Comparison of ENCODE assay signal across 1 cellular context in the genomic region with DNA sequence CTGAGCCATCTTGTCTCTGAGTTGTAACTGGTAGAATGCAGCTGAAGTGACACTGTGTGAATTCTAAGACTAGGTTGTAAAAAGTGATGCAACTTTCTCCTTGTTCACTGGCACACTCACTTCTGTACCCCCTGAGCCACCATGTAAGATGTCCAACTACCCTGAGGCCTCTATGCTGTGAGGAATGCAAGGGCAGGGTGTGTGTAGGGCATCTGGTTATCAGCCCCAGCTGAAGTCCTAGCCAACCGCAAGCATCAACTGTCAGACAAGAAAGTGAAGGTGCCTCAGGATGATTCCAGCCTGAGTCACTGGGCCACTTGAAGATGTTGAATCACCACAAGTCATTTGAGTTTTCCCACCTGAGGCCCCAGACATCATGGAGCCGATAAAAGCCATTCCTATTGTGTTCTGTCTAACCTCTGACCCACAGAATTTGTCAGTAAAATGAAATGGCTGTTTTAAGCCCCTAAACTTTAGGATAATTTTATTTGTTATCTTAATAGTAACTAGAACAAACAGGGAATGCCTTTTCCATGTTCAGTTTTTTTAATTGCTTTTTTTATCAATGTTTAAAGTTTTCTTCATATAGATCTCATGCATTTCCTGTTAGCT.
TF ChIP-seq lines count a peak whose summit lies in the region.

No MANE protein-coding gene starts in this region.

TF ChIP-seq in K562, 482 proteins besides CTCF, POLR2A, EP300 and RAD21 (continued from another document and continues in another):
- TF ChIP-seq ZNF318 (IDR thresholded peaks at IDR 0.05; ENCODE audit: borderline replicate concordance in 1 of 2, low read depth in 1 of 2) = peak in 1 of 2 experiments; percentile 95; a peak in 3 of 4 replicates
- TF ChIP-seq PTRF (tag; IDR thresholded peaks at IDR 0.05) = peak; percentile 41; the same call in 1 of the 2 replicates
- peak; percentile 67 to 88 for TF ChIP-seq AFF1 (IDR thresholded peaks at IDR 0.05; ENCODE audit: low read depth in 1 of 2, partially characterized antibody in 2 of 2)
- peak; percentile 64 for TF ChIP-seq TBP (optimal IDR thresholded peaks at IDR 0.05; ENCODE audit: low read depth, low read length)
- TF ChIP-seq, protein P1, sequence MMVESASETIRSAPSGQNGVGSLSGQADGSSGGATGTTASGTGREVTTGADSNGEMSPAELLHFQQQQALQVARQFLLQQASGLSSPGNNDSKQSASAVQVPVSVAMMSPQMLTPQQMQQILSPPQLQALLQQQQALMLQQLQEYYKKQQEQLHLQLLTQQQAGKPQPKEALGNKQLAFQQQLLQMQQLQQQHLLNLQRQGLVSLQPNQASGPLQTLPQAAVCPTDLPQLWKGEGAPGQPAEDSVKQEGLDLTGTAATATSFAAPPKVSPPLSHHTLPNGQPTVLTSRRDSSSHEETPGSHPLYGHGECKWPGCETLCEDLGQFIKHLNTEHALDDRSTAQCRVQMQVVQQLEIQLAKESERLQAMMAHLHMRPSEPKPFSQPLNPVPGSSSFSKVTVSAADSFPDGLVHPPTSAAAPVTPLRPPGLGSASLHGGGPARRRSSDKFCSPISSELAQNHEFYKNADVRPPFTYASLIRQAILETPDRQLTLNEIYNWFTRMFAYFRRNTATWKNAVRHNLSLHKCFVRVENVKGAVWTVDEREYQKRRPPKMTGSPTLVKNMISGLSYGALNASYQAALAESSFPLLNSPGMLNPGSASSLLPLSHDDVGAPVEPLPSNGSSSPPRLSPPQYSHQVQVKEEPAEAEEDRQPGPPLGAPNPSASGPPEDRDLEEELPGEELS (CRISPR knock-in tag; IDR thresholded peaks at IDR 0.05; ENCODE audit: borderline replicate concordance) = no peak
- TF ChIP-seq ZNF311 (CRISPR knock-in tag; IDR thresholded peaks at IDR 0.05) = no peak
- peak; percentile 70 for TF ChIP-seq ZNF324 (CRISPR knock-in tag; IDR thresholded peaks at IDR 0.05)
- peak; percentile 53 for TF ChIP-seq E2F8 (IDR thresholded peaks at IDR 0.05; ENCODE audit: low read depth, partially characterized antibody)
- no peak for TF ChIP-seq ZBTB12 (CRISPR knock-in tag; IDR thresholded peaks at IDR 0.05)
- no peak for TF ChIP-seq U2AF2 (optimal IDR thresholded peaks at IDR 0.05; ENCODE audit: low read depth, low read length)
- no peak for TF ChIP-seq POU5F1 (IDR thresholded peaks at IDR 0.05; ENCODE audit: borderline replicate concordance, low read depth, low read length, partially characterized antibody)
- peak; percentile 93 for TF ChIP-seq EHMT2 (IDR thresholded peaks at IDR 0.05)
- TF ChIP-seq NFYB (IDR thresholded peaks at IDR 0.05; ENCODE audit: extremely low read depth, insufficient read length) = no peak
- TF ChIP-seq, protein P2, sequence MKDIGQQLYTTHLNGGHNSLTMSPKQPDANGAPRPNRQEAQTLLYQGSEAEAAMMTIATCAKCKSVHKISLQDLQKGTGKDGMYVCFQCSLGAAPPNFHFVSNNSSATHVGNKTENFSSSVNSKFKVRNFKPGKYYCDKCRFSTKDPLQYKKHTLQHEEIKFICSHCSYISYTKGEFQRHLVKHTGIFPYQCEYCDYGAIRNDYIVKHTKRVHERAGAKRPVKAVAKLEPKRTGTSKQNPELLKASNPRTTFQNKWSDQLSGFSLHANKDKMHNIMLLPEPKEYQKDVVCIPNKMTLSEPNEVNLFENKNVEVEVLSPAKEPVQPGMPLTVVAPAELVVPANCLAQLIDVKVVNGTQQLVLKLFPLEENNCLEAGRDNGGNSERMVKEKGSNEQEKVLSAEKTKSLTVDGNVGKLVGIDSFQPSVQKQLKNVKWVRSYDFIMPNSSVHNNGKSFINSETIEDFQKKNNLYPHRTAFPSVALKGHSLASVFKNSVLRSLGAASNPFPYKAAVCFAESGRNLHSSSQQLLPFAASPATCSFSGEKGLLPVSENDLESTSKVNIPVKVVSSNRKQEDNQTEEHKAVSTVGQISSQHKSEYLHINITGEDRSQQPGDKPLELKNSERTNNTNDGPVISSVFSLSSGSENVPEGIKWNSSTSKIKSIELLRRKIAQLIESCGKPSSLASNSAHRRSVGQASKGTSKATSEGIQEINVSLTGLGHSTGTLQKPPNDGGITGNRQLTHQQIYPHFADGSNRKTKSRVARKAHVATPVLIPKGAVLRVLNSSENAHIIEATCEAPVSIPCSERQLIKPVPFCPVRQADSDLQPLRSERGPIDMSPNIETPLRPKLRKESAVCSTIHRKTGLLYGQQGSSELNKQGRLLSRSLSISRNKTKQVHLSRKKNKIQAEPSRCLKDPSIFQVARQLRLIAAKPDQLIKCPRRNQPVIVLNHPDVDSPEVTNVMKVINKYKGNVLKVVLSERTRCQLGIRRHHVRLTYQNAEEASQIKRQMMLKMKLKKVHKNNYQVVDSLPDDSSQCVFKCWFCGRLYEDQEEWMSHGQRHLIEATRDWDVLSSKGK (CRISPR knock-in tag; IDR thresholded peaks at IDR 0.05) = no peak
- TF ChIP-seq, protein P3, sequence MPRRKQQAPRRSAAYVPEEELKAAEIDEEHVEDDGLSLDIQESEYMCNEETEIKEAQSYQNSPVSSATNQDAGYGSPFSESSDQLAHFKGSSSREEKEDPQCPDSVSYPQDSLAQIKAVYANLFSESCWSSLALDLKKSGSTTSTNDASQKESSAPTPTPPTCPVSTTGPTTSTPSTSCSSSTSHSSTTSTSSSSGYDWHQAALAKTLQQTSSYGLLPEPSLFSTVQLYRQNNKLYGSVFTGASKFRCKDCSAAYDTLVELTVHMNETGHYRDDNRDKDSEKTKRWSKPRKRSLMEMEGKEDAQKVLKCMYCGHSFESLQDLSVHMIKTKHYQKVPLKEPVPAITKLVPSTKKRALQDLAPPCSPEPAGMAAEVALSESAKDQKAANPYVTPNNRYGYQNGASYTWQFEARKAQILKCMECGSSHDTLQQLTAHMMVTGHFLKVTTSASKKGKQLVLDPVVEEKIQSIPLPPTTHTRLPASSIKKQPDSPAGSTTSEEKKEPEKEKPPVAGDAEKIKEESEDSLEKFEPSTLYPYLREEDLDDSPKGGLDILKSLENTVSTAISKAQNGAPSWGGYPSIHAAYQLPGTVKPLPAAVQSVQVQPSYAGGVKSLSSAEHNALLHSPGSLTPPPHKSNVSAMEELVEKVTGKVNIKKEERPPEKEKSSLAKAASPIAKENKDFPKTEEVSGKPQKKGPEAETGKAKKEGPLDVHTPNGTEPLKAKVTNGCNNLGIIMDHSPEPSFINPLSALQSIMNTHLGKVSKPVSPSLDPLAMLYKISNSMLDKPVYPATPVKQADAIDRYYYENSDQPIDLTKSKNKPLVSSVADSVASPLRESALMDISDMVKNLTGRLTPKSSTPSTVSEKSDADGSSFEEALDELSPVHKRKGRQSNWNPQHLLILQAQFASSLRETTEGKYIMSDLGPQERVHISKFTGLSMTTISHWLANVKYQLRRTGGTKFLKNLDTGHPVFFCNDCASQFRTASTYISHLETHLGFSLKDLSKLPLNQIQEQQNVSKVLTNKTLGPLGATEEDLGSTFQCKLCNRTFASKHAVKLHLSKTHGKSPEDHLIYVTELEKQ (CRISPR knock-in tag; IDR thresholded peaks at IDR 0.05) = no peak
- TF ChIP-seq GABPB2 (CRISPR knock-in tag; conservative IDR thresholded peaks at IDR 0.05) = no peak
- peak; percentile 71; the same call in 1 of the 2 replicates for TF ChIP-seq ZNF75A (CRISPR knock-in tag; IDR thresholded peaks at IDR 0.05)
- no peak for TF ChIP-seq WHSC1 (IDR thresholded peaks at IDR 0.05; ENCODE audit: low read length)
- TF ChIP-seq NFE2L1 (tag; IDR thresholded peaks at IDR 0.05; ENCODE audit: borderline replicate concordance, low read depth) = no peak
